10 cellular contexts compared by ENCODE assay signal in the genomic region with DNA sequence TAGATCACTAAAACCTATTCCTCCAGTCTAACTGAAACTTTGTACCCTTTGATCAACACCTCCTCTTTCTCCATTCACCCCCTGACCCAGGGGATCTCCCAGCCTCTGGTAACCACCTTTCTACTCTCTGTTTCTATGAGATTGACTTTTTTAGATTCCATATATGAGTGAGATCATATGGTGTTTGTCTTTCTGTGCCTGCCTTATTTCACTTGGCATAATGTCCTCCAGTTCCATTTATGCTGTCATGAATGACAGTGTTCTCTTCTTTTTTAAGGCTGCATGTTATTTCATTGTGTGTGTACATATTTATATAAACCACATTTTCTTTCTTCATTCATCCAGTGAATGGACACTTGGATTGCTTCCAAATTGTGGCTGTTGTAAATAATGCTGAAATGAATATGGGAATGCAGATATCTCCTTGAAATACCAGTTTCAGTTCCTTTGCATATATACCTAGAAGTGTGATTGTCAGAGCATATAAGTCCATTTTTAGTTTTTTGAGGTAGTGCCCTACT. TPM values are rescaled to one million over a fixed set of nuclear protein-coding genes. Genes with fewer than 3 reads are reported as not detected.
DNase-seq lines count a peak whose midpoint lies in the region; ATAC-seq and TF ChIP-seq lines count a peak whose summit lies in the region.
"Had no signal": no experiment of that assay in that cellular context is flagged by ENCODE, and none has a peak within 500 bp of the region (broad histone marks: within the 10 kb centered on the region; RNA-seq: fewer than 3 reads in every experiment).

No MANE protein-coding gene starts in this region.

- no peaks in the 10 kb centered on the region for H3K9me2 ChIP-seq in MM.1S (replicated peaks; ENCODE audit: insufficient read depth, low read length)

- H4K20me1 ChIP-seq in MM.1S (ENCODE audit: insufficient read depth, low read length) = no peaks in the 10 kb centered on the region

- H3K9me3 ChIP-seq in MM.1S (replicated peaks; ENCODE audit: insufficient read depth, low read length) (no peaks in the 10 kb centered on the region), MG63 (no peaks in the 10 kb centered on the region), tibial artery (no peaks in the 10 kb centered on the region), WERI-Rb-1 (ENCODE audit: severe bottlenecking) (peaks cover 2% of the 10 kb centered on the region)
- H3K9me3 ChIP-seq: BE2C had no signal

- H3K4me3 ChIP-seq in MM.1S (ENCODE audit: low read length) = no peak overlapping the region
- H3K4me3 ChIP-seq in MG63 = no peak overlapping the region
- no peak overlapping the region for H3K4me3 ChIP-seq in tibial artery
- H3K4me3 ChIP-seq in WERI-Rb-1 (ENCODE audit: low read depth, low read length) = no peak overlapping the region

- peak; percentile 81 for ATAC-seq in HG02623 (IDR thresholded peaks at IDR 0.05; ENCODE audit: unreplicated experiment)

- H3K36me3 ChIP-seq in MM.1S (replicated peaks; ENCODE audit: insufficient read depth, low read length) (no peaks in the 10 kb centered on the region; the same call in 1 of the 2 replicates), MG63 (peaks cover 56% of the 10 kb centered on the region), tibial artery (peaks cover 58 to 85% (median 74%) of the 10 kb centered on the region in 3 donors), WERI-Rb-1 (peaks cover 47% of the 10 kb centered on the region)

- no peaks in the 10 kb centered on the region for H3K79me2 ChIP-seq in MM.1S (ENCODE audit: low read length)

- H3K4me1 ChIP-seq in MM.1S (ENCODE audit: low read length) (peaks cover 11% of the 10 kb centered on the region), tibial artery (no peaks in the 10 kb centered on the region)
- H3K4me1 ChIP-seq: BE2C had no signal

- no peak overlapping the region for H2AFZ ChIP-seq in MM.1S (ENCODE audit: low read length)

- peaks cover 4% of the 10 kb centered on the region; the same call in 1 of the 2 replicates for H3F3A ChIP-seq in MM.1S (ENCODE audit: insufficient read depth, low read length)

- no peak overlapping the region for H3K9ac ChIP-seq in MM.1S (ENCODE audit: low read length)

- no peak for TF ChIP-seq CTCF in MM.1S (IDR thresholded peaks at IDR 0.05; ENCODE audit: low read length)
- TF ChIP-seq CTCF in tibial artery (IDR thresholded peaks at IDR 0.05) = no peak
- TF ChIP-seq CTCF in WERI-Rb-1 (IDR thresholded peaks at IDR 0.05; ENCODE audit: low read depth, low read length) = no peak

- intact Hi-C loops in tibial artery (cut with DNase I; ENCODE audit: low total_unique reads) = no loop called here

- H3K27me3 ChIP-seq in MM.1S (replicated peaks; ENCODE audit: insufficient read depth, low read length) = no peaks in the 10 kb centered on the region
- no peaks in the 10 kb centered on the region for H3K27me3 ChIP-seq in MG63
- H3K27me3 ChIP-seq in tibial artery = no peaks in the 10 kb centered on the region
- no peaks in the 10 kb centered on the region for H3K27me3 ChIP-seq in WERI-Rb-1 (ENCODE audit: insufficient read depth, low read depth, severe bottlenecking)
- H3K27me3 ChIP-seq: BE2C had no signal

- peak overlapping the region; percentile 12 for H3K4me2 ChIP-seq in MM.1S (ENCODE audit: low read depth, low read length)

- DNase-seq in activated T-cell treated with anti-CD3 and anti-CD28 coated beads for 48 hours (ENCODE audit: low read depth) = peak; percentile 30
- DNase-seq in activated T-cell treated with anti-CD3 and anti-CD28 coated beads, Interleukin-2, amount 50 U/mL, for 1 hour = no peak
- peak; percentile 69 for DNase-seq in MM.1S
- DNase-seq in stimulated activated CD8-positive, alpha-beta memory T cell treated with anti-CD3 and anti-CD28 coated beads, Interleukin-4, amount 100 ng/mL, for 24 hours (ENCODE audit: low read depth) = peak; percentile 7
- DNase-seq in MG63 = no peak
- no peak for DNase-seq in tibial artery
- DNase-seq in WERI-Rb-1 = no peak
- DNase-seq: BE2C had no signal

- H3K27ac ChIP-seq in MM.1S (ENCODE audit: low read length) (peak overlapping the region; percentile 0; the same call in 1 of the 2 replicates), tibial artery (no peak overlapping the region), WERI-Rb-1 (no peak overlapping the region)
- H3K27ac ChIP-seq: epithelial cell of prostate had no signal

RNA-seq across cellular contexts. Expression of a gene that starts 57.7 kb away (rescaled TPM):
- total RNA-seq in MG63 (2014; rRNA removed; shearing (Covaris generic); ENCODE audit: low replicate concordance) = 17.9 and 18.9 TPM in 2 replicates

Comparison
In these comparisons a context has a peak if more than half of its experiments do, and no peak if none do; other contexts are left out.
1. DNase-seq: peak in activated T-cell treated with anti-CD3 and anti-CD28 coated beads for 48 hours (single experiment), MM.1S (single experiment) and stimulated activated CD8-positive, alpha-beta memory T cell treated with anti-CD3 and anti-CD28 coated beads, Interleukin-4, amount 100 ng/mL, for 24 hours (single experiment); none in activated T-cell treated with anti-CD3 and anti-CD28 coated beads, Interleukin-2, amount 50 U/mL, for 1 hour (single experiment), MG63 (single experiment), tibial artery (0 of 2) and WERI-Rb-1 (single experiment).